In genomic region chr12:62730649-62731377, GRCh38 we compare ENCODE assay signal across 11 cellular contexts.
A peak's percentile ranks its signal among the peaks of the same experiment; 100 is the strongest.
DNase-seq lines count a peak whose midpoint lies in the region; ATAC-seq, FAIRE-seq and TF ChIP-seq lines count a peak whose summit lies in the region.
"Had no signal": no experiment of that assay in that cellular context is flagged by ENCODE, and none has a peak within 500 bp of the region (broad histone marks: within the 10 kb centered on the region; RNA-seq: fewer than 3 reads in every experiment).

No MANE protein-coding gene starts in this region.

- no peak for TF ChIP-seq CTCF in CD14-positive monocyte (IDR thresholded peaks at IDR 0.05)
- TF ChIP-seq CTCF in K562 (IDR thresholded peaks at IDR 0.05 in 2 of 3, conservative IDR thresholded peaks at IDR 0.05 in 1 of 3; ENCODE audit: insufficient read depth in 2 of 3, low read depth in 1 of 3, low read length in 3 of 3) = no peak
- TF ChIP-seq CTCF in lung (IDR thresholded peaks at IDR 0.05; ENCODE audit: control extremely low read depth, extremely low read depth) = no peak
- TF ChIP-seq CTCF in nephron progenitor cell (IDR thresholded peaks at IDR 0.05) = no peak

- no peak for TF ChIP-seq POLR2A in K562 (conservative IDR thresholded peaks at IDR 0.05)

- BruUV-seq in K562 (replicated peaks; lab: Mats Ljungman, UMichigan) = no TSS peak

- H3K9me3 ChIP-seq in K562 (replicated peaks; ENCODE audit: control insufficient read depth, insufficient read depth, low read depth, low read length) (no peaks in the 10 kb centered on the region), lung (ENCODE audit: control insufficient read depth in 2 of 2, insufficient read depth in 1 of 2, low read length in 1 of 2) (no peaks in the 10 kb centered on the region)

- DNase-seq in CD14-positive monocyte (ENCODE audit: low spot score) (no peak), KBM-7 (peak; percentile 76), K562 (ENCODE audit: extremely low read depth in 1 of 4, low spot score in 3 of 4) (no peak), lung (ENCODE audit: low spot score) (no peak), nephron progenitor cell (no peak), NCI-H1436 (lab: John Stamatoyannopoulos, UW) (no peak)
- DNase-seq: activated CD8-positive, alpha-beta memory T cell treated with anti-CD3 and anti-CD28 coated beads, Interleukin-2, amount 10 ng/mL, durations not matched to agents 7 days and 5 days had no signal

- H3K4me1 Mint-ChIP-seq in CD14-positive monocyte = peaks cover 62% of the 10 kb centered on the region
- H3K4me1 Mint-ChIP-seq in nephron progenitor cell = peaks cover 39% of the 10 kb centered on the region

- no peak overlapping the region for H3K4me2 ChIP-seq in K562 (ENCODE audit: insufficient read depth, low read length)
- H3K4me2 ChIP-seq: KMS-11 had no signal

- WGBS in K562 (ENCODE audit: insufficient coverage, low coverage, missing lambda C conversion rate) = 44% methylated on average over 5 of the region's 5 CpGs
- WGBS in lung, 2 donors = 64 to 73% methylated on average over 5 of the region's 5 CpGs

- H3K9me3 Mint-ChIP-seq in CD14-positive monocyte = no peaks in the 10 kb centered on the region
- H3K9me3 Mint-ChIP-seq in nephron progenitor cell = no peaks in the 10 kb centered on the region

- no peak overlapping the region for H3K9ac ChIP-seq in K562 (ENCODE audit: insufficient read depth in 1 of 2, low read depth in 2 of 2, low read length in 2 of 2)
- H3K9ac ChIP-seq: KMS-11 had no signal

- H3K4me3 Mint-ChIP-seq in CD14-positive monocyte (peak overlapping the region; percentile 43 to 59), nephron progenitor cell (no peak overlapping the region)
- H3K4me3 Mint-ChIP-seq: activated CD8-positive, alpha-beta memory T cell treated with anti-CD3 and anti-CD28 coated beads, Interleukin-2, amount 10 ng/mL, durations not matched to agents 7 days and 5 days had no signal

- H4K20me1 ChIP-seq in K562 (replicated peaks; ENCODE audit: control insufficient read depth, insufficient read depth, low read length) = no peaks in the 10 kb centered on the region

- H3K4me1 ChIP-seq in K562 (replicated peaks in 1 of 2; ENCODE audit: control insufficient read depth in 2 of 2, insufficient read depth in 2 of 2, low read length in 2 of 2) (peaks cover 0 to 3% of the 10 kb centered on the region in 2 experiments; a peak in 3 of 5 replicates), lung (ENCODE audit: control insufficient read depth in 2 of 2, insufficient read depth in 2 of 2, low read length in 2 of 2) (peaks cover 0 to 2% of the 10 kb centered on the region in 2 donors)

- H3K4me3 ChIP-seq in K562 (no peak overlapping the region), lung (no peak overlapping the region)

- peaks cover 4% of the 10 kb centered on the region; the same call in 1 of the 3 replicates for H3K36me3 ChIP-seq in K562 (ENCODE audit: control insufficient read depth, insufficient read depth, low read length)
- peaks cover 0 to 2% of the 10 kb centered on the region in 2 donors for H3K36me3 ChIP-seq in lung (ENCODE audit: control insufficient read depth in 2 of 2, insufficient read depth in 2 of 2, low read length in 2 of 2)

- peak; percentile 37 for FAIRE-seq in K562 (lab: Jason Lieb, UNC)
- FAIRE-seq: islet of Langerhans had no signal

- no peak for TF ChIP-seq RAD21 in K562 (CRISPR knock-in tag; conservative IDR thresholded peaks at IDR 0.05 in 1 of 2, IDR thresholded peaks at IDR 0.05 in 1 of 2)

- H3K27me3 Mint-ChIP-seq in CD14-positive monocyte (ENCODE audit: low read depth in 3 of 3) (peaks cover 0 to 2% (median 0%) of the 10 kb centered on the region in 3 donors), nephron progenitor cell (ENCODE audit: low read depth, poor library complexity) (peaks cover 7% of the 10 kb centered on the region)

- in situ Hi-C loops in KBM-7 (cut with MboI; ENCODE audit: low pct_unique_long_range_greater_than_20kb, low sequenced_read_pairs) = no loop called here
- in situ Hi-C loops in K562 (cut with MboI) = no loop called here

- H3K36me3 Mint-ChIP-seq in CD14-positive monocyte = peaks cover 7 to 8% of the 10 kb centered on the region in 2 donors
- peaks cover 10% of the 10 kb centered on the region for H3K36me3 Mint-ChIP-seq in nephron progenitor cell (ENCODE audit: low read depth)
- H3K36me3 Mint-ChIP-seq: activated CD8-positive, alpha-beta memory T cell treated with anti-CD3 and anti-CD28 coated beads, Interleukin-2, amount 10 ng/mL, durations not matched to agents 7 days and 5 days had no signal

- H3K79me2 ChIP-seq in K562 (ENCODE audit: control insufficient read depth, insufficient read depth, low read length) = no peaks in the 10 kb centered on the region

- H3K27ac ChIP-seq in K562 (ENCODE audit: extremely low read depth, low read depth, low read length) = peak overlapping the region; percentile 26; the same call in 1 of the 3 replicates
- H3K27ac ChIP-seq in lung (ENCODE audit: low read depth in 1 of 2, low read length in 1 of 2) = peak overlapping the region in 1 of 2 donors; percentile 76
- H3K27ac ChIP-seq: KMS-11 had no signal

- POLR2A ChIA-PET in K562 (lab: Yijun Ruan, JAX) = no interaction called here

- H3K9me1 ChIP-seq in K562 (ENCODE audit: control insufficient read depth, insufficient read depth, low read length) = no peaks in the 10 kb centered on the region

- CTCF ChIA-PET in K562 (lab: Yijun Ruan, JAX; ENCODE audit: low intra/inter-chr PET ratio) = no interaction called here

- H2AFZ ChIP-seq in K562 (ENCODE audit: low read depth, low read length) = no peak overlapping the region

- no peak for ATAC-seq in K562
- ATAC-seq in lung (ENCODE audit: insufficient read depth, low FRiP score) = peak; percentile 68
- ATAC-seq in GM21619 (IDR thresholded peaks at IDR 0.05; ENCODE audit: unreplicated experiment) = no peak
- ATAC-seq in GM18909 (IDR thresholded peaks at IDR 0.05; ENCODE audit: poor library complexity, unreplicated experiment) = no peak
- ATAC-seq: activated CD8-positive, alpha-beta memory T cell treated with anti-CD3 and anti-CD28 coated beads, Interleukin-2, amount 10 ng/mL, durations not matched to agents 7 days and 5 days had no signal

- H3K27ac Mint-ChIP-seq in CD14-positive monocyte = peak overlapping the region; percentile 78 to 96 (median 92)
- H3K27ac Mint-ChIP-seq in nephron progenitor cell = no peak overlapping the region
- H3K27ac Mint-ChIP-seq: activated CD8-positive, alpha-beta memory T cell treated with anti-CD3 and anti-CD28 coated beads, Interleukin-2, amount 10 ng/mL, durations not matched to agents 7 days and 5 days had no signal

- TF ChIP-seq EP300 in K562 (IDR thresholded peaks at IDR 0.05; ENCODE audit: low read length) = no peak

- intact Hi-C loops in CD14-positive monocyte (cut with micrococcal nuclease) = loop anchor here (5.0 to 10.0 kb wide), 3 partner anchors 54 to 129 kb away; no protein-coding TSS in a partner anchor
- intact Hi-C loops in K562 (cut with micrococcal nuclease) = no loop called here

- no peaks in the 10 kb centered on the region for H3K27me3 ChIP-seq in K562 (ENCODE audit: control insufficient read depth in 2 of 2, insufficient read depth in 2 of 2, low read length in 2 of 2)
- no peaks in the 10 kb centered on the region for H3K27me3 ChIP-seq in lung (ENCODE audit: control insufficient read depth, insufficient read depth)

TF ChIP-seq in K562, 482 proteins besides CTCF, POLR2A, EP300 and RAD21 (continues in another document):
- TF ChIP-seq ZBTB1 (CRISPR knock-in tag; IDR thresholded peaks at IDR 0.05; ENCODE audit: borderline replicate concordance, low read depth) = no peak
- TF ChIP-seq NBN (IDR thresholded peaks at IDR 0.05; ENCODE audit: low read depth) = no peak
- TF ChIP-seq FOSL1 (tag; conservative IDR thresholded peaks at IDR 0.05) = peak; percentile 41
- no peak for TF ChIP-seq ZBTB5 (IDR thresholded peaks at IDR 0.05)
- no peak for TF ChIP-seq RBM15 (IDR thresholded peaks at IDR 0.05; ENCODE audit: insufficient read depth, low read length)
- TF ChIP-seq ZNF57 (CRISPR knock-in tag; IDR thresholded peaks at IDR 0.05) = no peak
- no peak for TF ChIP-seq ZBTB49 (CRISPR knock-in tag; IDR thresholded peaks at IDR 0.05; ENCODE audit: borderline replicate concordance)
- TF ChIP-seq JUND (IDR thresholded peaks at IDR 0.05; ENCODE audit: borderline replicate concordance, low read depth, low read length) = 0 out of 2 replicates have a peak, but pooled peaks have one; percentile 13
- TF ChIP-seq JUND (tag; IDR thresholded peaks at IDR 0.05; ENCODE audit: borderline replicate concordance, low read depth, low read length) = no peak
- 0 out of 2 replicates have a peak, but pooled peaks have one; percentile 23 for TF ChIP-seq ELF2 (CRISPR knock-in tag; IDR thresholded peaks at IDR 0.05)
